Comparison of ENCODE assay signal across 10 cellular contexts in genomic region chr1:157136133-157136532, GRCh38.
A peak's percentile ranks its signal among the peaks of the same experiment; 100 is the strongest.
DNase-seq lines count a peak whose midpoint lies in the region; ATAC-seq and TF ChIP-seq lines count a peak whose summit lies in the region.
"Had no signal": no experiment of that assay in that cellular context is flagged by ENCODE, and none has a peak within 500 bp of the region (broad histone marks: within the 10 kb centered on the region; RNA-seq: fewer than 3 reads in every experiment).

No MANE protein-coding gene starts in this region.

- H3K4me3 ChIP-seq in MM.1S (ENCODE audit: low read length): peak overlapping the region; percentile 93
- peak overlapping the region; percentile 87 for H3K4me3 ChIP-seq in parathyroid adenoma (ENCODE audit: low read depth, low read length)

- H3K27me3 Mint-ChIP-seq in dendritic cell treated with granulocyte-macrophage colony-stimulating factor and Interleukin-4, amounts not matched to agents 40 ng/mL and 50 ng/mL, for 4 days: no peaks in the 10 kb centered on the region

- peak overlapping the region; percentile 89 for H3K4me2 ChIP-seq in MM.1S (ENCODE audit: low read depth, low read length)
- H3K4me2 ChIP-seq in parathyroid adenoma (ENCODE audit: low read length): peak overlapping the region; percentile 91

- H3F3A ChIP-seq in MM.1S (ENCODE audit: insufficient read depth, low read length): peaks cover 69% of the 10 kb centered on the region

- no peaks in the 10 kb centered on the region for H3K9me2 ChIP-seq in MM.1S (replicated peaks; ENCODE audit: insufficient read depth, low read length)

- peak overlapping the region; percentile 91; the same call in 1 of the 2 replicates for H3K9ac ChIP-seq in MM.1S (ENCODE audit: low read length)
- no peak overlapping the region for H3K9ac ChIP-seq in parathyroid adenoma

- H2AFZ ChIP-seq in MM.1S (ENCODE audit: low read length) (no peak overlapping the region), parathyroid adenoma (no peak overlapping the region)

- peaks cover 8% of the 10 kb centered on the region; the same call in 1 of the 2 replicates for H3K27me3 ChIP-seq in MM.1S (replicated peaks; ENCODE audit: insufficient read depth, low read length)
- no peaks in the 10 kb centered on the region for H3K27me3 ChIP-seq in parathyroid adenoma (ENCODE audit: control insufficient read depth, insufficient read depth, low read length)

- DNase-seq in DMS53 (lab: John Stamatoyannopoulos, UW) (peak; percentile 76), MM.1S (peak; percentile 66), NCI-H2171 treated with DMSO at 0.1 percent for 48 hours (lab: John Stamatoyannopoulos, UW) (no peak), NOMO-1 treated with DMSO at 0.1 percent for 48 hours (lab: John Stamatoyannopoulos, UW; ENCODE audit: unreplicated experiment) (no peak)
- DNase-seq: activated CD4-positive, CD25-positive, alpha-beta regulatory T cell; NCI-H1694 treated with DMSO at 0.1 percent for 48 hours had no signal

- H3K9me3 ChIP-seq in MM.1S (replicated peaks; ENCODE audit: insufficient read depth, low read length): no peaks in the 10 kb centered on the region
- no peaks in the 10 kb centered on the region for H3K9me3 ChIP-seq in parathyroid adenoma (ENCODE audit: control insufficient read depth, low read length)

- H3K79me2 ChIP-seq in MM.1S (ENCODE audit: low read length) (peaks cover 55% of the 10 kb centered on the region), parathyroid adenoma (peaks cover 2% of the 10 kb centered on the region)

- TF ChIP-seq CTCF in MM.1S (IDR thresholded peaks at IDR 0.05; ENCODE audit: low read length) (peak; percentile 63), parathyroid adenoma (IDR thresholded peaks at IDR 0.05) (no peak)

- H3K4me1 Mint-ChIP-seq in dendritic cell treated with granulocyte-macrophage colony-stimulating factor and Interleukin-4, amounts not matched to agents 40 ng/mL and 50 ng/mL, for 4 days (ENCODE audit: low read depth): peaks cover 56% of the 10 kb centered on the region

- H3K27ac ChIP-seq in MM.1S (ENCODE audit: low read length) (peak overlapping the region; percentile 79), parathyroid adenoma (no peak overlapping the region)

- no peaks in the 10 kb centered on the region for H3K9me3 Mint-ChIP-seq in dendritic cell treated with granulocyte-macrophage colony-stimulating factor and Interleukin-4, amounts not matched to agents 40 ng/mL and 50 ng/mL, for 4 days

- peak overlapping the region; percentile 94 for H3K27ac Mint-ChIP-seq in dendritic cell treated with granulocyte-macrophage colony-stimulating factor and Interleukin-4, amounts not matched to agents 40 ng/mL and 50 ng/mL, for 4 days

- H3K36me3 ChIP-seq in MM.1S (replicated peaks; ENCODE audit: insufficient read depth, low read length) (peaks cover 11% of the 10 kb centered on the region), parathyroid adenoma (ENCODE audit: control insufficient read depth, insufficient read depth, low read length) (no peaks in the 10 kb centered on the region)

- H3K4me1 ChIP-seq in MM.1S (ENCODE audit: low read length) (peaks cover 56% of the 10 kb centered on the region), parathyroid adenoma (peaks cover 7% of the 10 kb centered on the region)

- ATAC-seq in GM21723 (IDR thresholded peaks at IDR 0.05; ENCODE audit: unreplicated experiment) (no peak), HG02840 (IDR thresholded peaks at IDR 0.05; ENCODE audit: low FRiP score, unreplicated experiment) (no peak)

- 0 out of 2 replicates have a peak, but pooled peaks cover 3% of the 10 kb centered on the region for H4K20me1 ChIP-seq in MM.1S (ENCODE audit: insufficient read depth, low read length)

- intact Hi-C loops in dendritic cell treated with granulocyte-macrophage colony-stimulating factor and Interleukin-4, amounts not matched to agents 40 ng/mL and 50 ng/mL, for 4 days (cut with micrococcal nuclease): no loop called here

- peaks cover 76% of the 10 kb centered on the region for H3K36me3 Mint-ChIP-seq in dendritic cell treated with granulocyte-macrophage colony-stimulating factor and Interleukin-4, amounts not matched to agents 40 ng/mL and 50 ng/mL, for 4 days (ENCODE audit: low read depth)

- peak overlapping the region; percentile 52 for H3K4me3 Mint-ChIP-seq in dendritic cell treated with granulocyte-macrophage colony-stimulating factor and Interleukin-4, amounts not matched to agents 40 ng/mL and 50 ng/mL, for 4 days

Comparison
In these comparisons a context has a peak if more than half of its experiments do, and no peak if none do; other contexts are left out.
1. DNase-seq: peak in DMS53 (single experiment) and MM.1S (single experiment); none in NCI-H2171 treated with DMSO at 0.1 percent for 48 hours (single experiment) and NOMO-1 treated with DMSO at 0.1 percent for 48 hours (single experiment).